ENCODE assay signal across 28 cellular contexts in the genomic region with DNA sequence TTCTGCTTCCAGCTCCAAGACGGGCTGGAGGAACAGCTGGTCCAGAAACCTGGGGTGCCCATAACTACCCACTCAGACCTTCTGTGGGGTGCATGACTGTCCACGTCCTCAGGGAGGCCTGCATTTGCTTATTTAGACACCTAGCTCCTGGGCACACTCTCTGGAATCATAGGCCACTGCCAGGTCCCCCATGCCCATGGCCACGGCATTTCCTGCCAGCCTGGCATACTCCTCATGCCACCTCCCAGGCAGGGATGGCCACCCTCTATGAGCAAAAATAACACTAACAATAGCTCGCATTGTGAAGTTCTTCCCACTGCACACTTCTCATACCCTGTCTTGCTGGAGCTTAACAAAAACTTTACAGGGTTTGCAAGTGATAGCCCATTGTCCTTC.
DNase-seq lines count a peak whose midpoint lies in the region; ATAC-seq and TF ChIP-seq lines count a peak whose summit lies in the region.
"Had no signal": no experiment of that assay in that cellular context is flagged by ENCODE, and none has a peak within 500 bp of the region (broad histone marks: within the 10 kb centered on the region; RNA-seq: fewer than 3 reads in every experiment).

No MANE protein-coding gene starts in this region.

- TF ChIP-seq CTCF in brain (conservative IDR thresholded peaks at IDR 0.05), result no peak
- no peak for TF ChIP-seq CTCF in esophagus squamous epithelium (IDR thresholded peaks at IDR 0.05)
- TF ChIP-seq CTCF in stomach (IDR thresholded peaks at IDR 0.05), result no peak

- no peaks in the 10 kb centered on the region for H3K36me3 ChIP-seq in esophagus squamous epithelium
- no peaks in the 10 kb centered on the region for H3K36me3 ChIP-seq in muscle layer of duodenum (ENCODE audit: control insufficient read depth in 1 of 2, insufficient read depth in 2 of 2, low read length in 2 of 2)
- H3K36me3 ChIP-seq in stomach, result no peaks in the 10 kb centered on the region
- H3K36me3 ChIP-seq: ovary had no signal

- ATAC-seq in GM21528 (IDR thresholded peaks at IDR 0.05; ENCODE audit: low FRiP score, unreplicated experiment), result no peak
- ATAC-seq in stimulated activated naive CD8-positive, alpha-beta T cell treated with anti-CD3 and anti-CD28 coated beads, Interleukin-15, amount 100 ng/mL, for 72 hours, result no peak
- ATAC-seq: natural killer cell treated with Interleukin-12 subunit alpha and Interleukin-12 subunit beta and Interleukin-15 and Interleukin-18, amount 100 ng/mL, for 72 hours; PC-3; stimulated activated naive CD8-positive, alpha-beta T cell treated with anti-CD3 and anti-CD28 coated beads, Interleukin-15, Interleukin-2, amounts not matched to agents 100 U/mL and 50 U/mL, for 24 hours had no signal

- H3K9me3 ChIP-seq in esophagus squamous epithelium (no peaks in the 10 kb centered on the region), muscle layer of duodenum (ENCODE audit: control insufficient read depth in 1 of 2, low read length in 2 of 2) (no peaks in the 10 kb centered on the region), stomach (no peaks in the 10 kb centered on the region)
- H3K9me3 ChIP-seq: ovary had no signal

- DNase-seq in esophagus squamous epithelium (lab: John Stamatoyannopoulos, UW) (no peak), stomach (no peak), EL (no peak)
- no peak for DNase-seq in stimulated activated naive CD8-positive, alpha-beta T cell treated with anti-CD3 and anti-CD28 coated beads, Interleukin-15, amount 100 ng/mL, for 72 hours
- DNase-seq: activated CD4-positive, alpha-beta T cell treated with anti-CD3 and anti-CD28 coated beads, Interleukin-2, amount 50 U/mL, for 48 hours; activated CD4-positive, CD25-positive, alpha-beta regulatory T cell treated with anti-CD3 and anti-CD28 coated beads, Interleukin-2, amount 50 U/mL, for 72 hours; activated naive CD4-positive, alpha-beta T cell; DMS153; HCEC 1CT; midbrain; MM.1S; NCI-H1105 treated with DMSO at 0.1 percent for 48 hours; NCI-H2029 treated with DMSO at 0.1 percent for 48 hours; NCI-H2227 treated with DMSO at 0.1 percent for 48 hours; NCI-H526; PC-3; small intestine; stimulated activated CD4-positive, alpha-beta T cell treated with anti-CD3 and anti-CD28 coated beads, Interleukin-1b, Interleukin-23, amount 100 ng/mL, for 48 hours; stimulated activated naive CD8-positive, alpha-beta T cell treated with anti-CD3 and anti-CD28 coated beads, Interleukin-15, Interleukin-2, amounts not matched to agents 100 U/mL and 50 U/mL, for 24 hours; T-helper 2 cell had no signal

- WGBS in esophagus squamous epithelium, 2 donors, result 67 to 85% methylated on average over 1 to 4 of the region's 4 CpGs
- WGBS in stomach, 5 donors, result 73 to 90% (median 85%) methylated on average over 4 of the region's 4 CpGs

- no peak for TF ChIP-seq EP300 in stomach (IDR thresholded peaks at IDR 0.05)

- TF ChIP-seq POLR2A in esophagus squamous epithelium (IDR thresholded peaks at IDR 0.05) (no peak), stomach (IDR thresholded peaks at IDR 0.05) (no peak)

- H3K27ac Mint-ChIP-seq in brain, result peak overlapping the region in 3 of 5 experiments; percentile 24 to 82 (median 61)
- H3K27ac Mint-ChIP-seq in stimulated activated naive CD8-positive, alpha-beta T cell treated with anti-CD3 and anti-CD28 coated beads, Interleukin-15, amount 100 ng/mL, for 72 hours, result no peak overlapping the region
- H3K27ac Mint-ChIP-seq: natural killer cell treated with Interleukin-12 subunit alpha and Interleukin-12 subunit beta and Interleukin-15 and Interleukin-18, amount 100 ng/mL, for 72 hours had no signal

- H3K4me3 Mint-ChIP-seq in brain, result no peak overlapping the region
- no peak overlapping the region for H3K4me3 Mint-ChIP-seq in stimulated activated naive CD8-positive, alpha-beta T cell treated with anti-CD3 and anti-CD28 coated beads, Interleukin-15, amount 100 ng/mL, for 72 hours
- H3K4me3 Mint-ChIP-seq: natural killer cell treated with Interleukin-12 subunit alpha and Interleukin-12 subunit beta and Interleukin-15 and Interleukin-18, amount 100 ng/mL, for 72 hours had no signal

- no peaks in the 10 kb centered on the region for H3K36me3 Mint-ChIP-seq in brain
- H3K36me3 Mint-ChIP-seq: natural killer cell treated with Interleukin-12 subunit alpha and Interleukin-12 subunit beta and Interleukin-15 and Interleukin-18, amount 100 ng/mL, for 72 hours had no signal

- H3K4me1 ChIP-seq in esophagus squamous epithelium, result peaks cover 0 to 4% (median 2%) of the 10 kb centered on the region in 3 donors
- peaks cover 0 to 37% of the 10 kb centered on the region in 2 donors for H3K4me1 ChIP-seq in muscle layer of duodenum (ENCODE audit: control insufficient read depth in 1 of 2, insufficient read depth in 2 of 2, low read length in 2 of 2)
- H3K4me1 ChIP-seq in stomach, result peaks cover 0 to 24% (median 13%) of the 10 kb centered on the region in 4 donors

- peaks cover 30% of the 10 kb centered on the region for H3K4me1 Mint-ChIP-seq in brain
- peaks cover 11% of the 10 kb centered on the region for H3K4me1 Mint-ChIP-seq in stimulated activated naive CD8-positive, alpha-beta T cell treated with anti-CD3 and anti-CD28 coated beads, Interleukin-15, amount 100 ng/mL, for 72 hours

- no peaks in the 10 kb centered on the region for H3K27me3 Mint-ChIP-seq in brain
- H3K27me3 Mint-ChIP-seq in stimulated activated naive CD8-positive, alpha-beta T cell treated with anti-CD3 and anti-CD28 coated beads, Interleukin-15, amount 100 ng/mL, for 72 hours, result peaks cover 7% of the 10 kb centered on the region

- peaks cover 0 to 12% (median 4%) of the 10 kb centered on the region in 5 experiments for H3K9me3 Mint-ChIP-seq in brain
- H3K9me3 Mint-ChIP-seq in stimulated activated naive CD8-positive, alpha-beta T cell treated with anti-CD3 and anti-CD28 coated beads, Interleukin-15, amount 100 ng/mL, for 72 hours, result no peaks in the 10 kb centered on the region
- H3K9me3 Mint-ChIP-seq: natural killer cell treated with Interleukin-12 subunit alpha and Interleukin-12 subunit beta and Interleukin-15 and Interleukin-18, amount 100 ng/mL, for 72 hours had no signal

- H3K27ac ChIP-seq in esophagus squamous epithelium (peak overlapping the region in 3 of 4 donors; percentile 40 to 82 (median 70)), muscle layer of duodenum (ENCODE audit: low read length) (peak overlapping the region; percentile 74), stomach (peak overlapping the region in 3 of 5 donors; percentile 69 to 86 (median 75))
- H3K27ac ChIP-seq: HL-60, KMS-11 had no signal

- H3K4me3 ChIP-seq in esophagus squamous epithelium (no peak overlapping the region), muscle layer of duodenum (ENCODE audit: low read depth in 1 of 2, low read length in 2 of 2) (peak overlapping the region in 1 of 2 donors; percentile 52), stomach (no peak overlapping the region)
- H3K4me3 ChIP-seq: dorsolateral prefrontal cortex had no signal

- intact Hi-C loops in esophagus squamous epithelium (cut with DNase I), result no loop called here
- intact Hi-C loops in stomach (cut with DNase I; ENCODE audit: low total_unique reads), result no loop called here

- peaks cover 0 to 75% (median 0%) of the 10 kb centered on the region in 4 donors for H3K27me3 ChIP-seq in esophagus squamous epithelium
- no peaks in the 10 kb centered on the region for H3K27me3 ChIP-seq in muscle layer of duodenum (ENCODE audit: low read depth, low read length)
- H3K27me3 ChIP-seq in stomach, result no peaks in the 10 kb centered on the region
- H3K27me3 ChIP-seq: dorsolateral prefrontal cortex, ovary had no signal

Comparison
In these comparisons a context has a peak if more than half of its experiments do, and no peak if none do; other contexts are left out.
1. H3K27ac Mint-ChIP-seq: peak in brain (3 of 5); none in stimulated activated naive CD8-positive, alpha-beta T cell treated with anti-CD3 and anti-CD28 coated beads, Interleukin-15, amount 100 ng/mL, for 72 hours (0 of 2).
2. Peak in every context shown above with its lines, with median percentiles within 50 percentile points of each other: H3K27ac ChIP-seq.